Comparison of ENCODE assay signal across 23 cellular contexts in the genomic region with DNA sequence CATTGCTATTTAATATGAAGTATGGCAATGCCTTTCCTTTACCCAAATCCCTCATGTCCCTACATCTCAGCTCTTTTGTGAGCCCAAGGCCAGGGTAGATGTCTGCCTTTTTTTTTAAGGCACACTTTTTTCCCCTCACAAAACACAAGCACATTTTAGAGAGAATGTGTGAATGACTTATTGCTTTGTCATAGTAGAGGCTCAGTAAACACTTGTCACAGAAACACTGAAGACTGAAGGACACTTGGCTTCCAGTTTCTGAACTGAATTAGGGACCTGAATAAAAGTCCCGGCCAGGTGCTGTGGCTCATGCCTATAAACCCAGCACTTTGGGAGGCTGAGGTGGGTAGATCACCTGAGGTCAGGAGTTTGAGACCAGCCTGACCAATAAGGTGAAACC. TPM values are rescaled to one million over a fixed set of nuclear protein-coding genes. Genes with fewer than 3 reads are reported as not detected.
"Had no signal": no experiment of that assay in that cellular context is flagged by ENCODE, and none has a peak within 500 bp of the region (broad histone marks: within the 10 kb centered on the region; RNA-seq: fewer than 3 reads in every experiment).

No MANE protein-coding gene starts in this region.

- H3K4me1 Mint-ChIP-seq: stimulated activated naive B cell treated with anti-CD40 and anti-IgM and Interleukin-4, amounts not matched to agents 10 μg/mL and 1 μg/mL and 100 μg/mL, for 72 hours had no signal

- H3K27ac Mint-ChIP-seq: naive thymus-derived CD4-positive, alpha-beta T cell; stimulated activated naive B cell treated with anti-CD40 and anti-IgM and Interleukin-4, amounts not matched to agents 10 μg/mL and 1 μg/mL and 100 μg/mL, for 72 hours; type B pancreatic cell had no signal

- H3K4me3 Mint-ChIP-seq: naive thymus-derived CD4-positive, alpha-beta T cell; stimulated activated naive B cell treated with anti-CD40 and anti-IgM and Interleukin-4, amounts not matched to agents 10 μg/mL and 1 μg/mL and 100 μg/mL, for 72 hours; type B pancreatic cell had no signal

- H3K9me3 Mint-ChIP-seq: naive thymus-derived CD4-positive, alpha-beta T cell; type B pancreatic cell had no signal

- DNase-seq: effector memory CD4-positive, alpha-beta T cell; heart right ventricle; hypothalamus; kidney glomerular epithelial cell; naive thymus-derived CD4-positive, alpha-beta T cell; spleen; stimulated activated CD4-positive, alpha-beta T cell treated with anti-CD3 and anti-CD28 coated beads, Interleukin-4, amount 100 ng/mL, for 24 hours; stimulated activated naive B cell treated with anti-CD40 and anti-IgM and Interleukin-4, amounts not matched to agents 10 μg/mL and 1 μg/mL and 100 μg/mL, for 72 hours; thyroid gland had no signal

- H3K36me3 Mint-ChIP-seq: naive thymus-derived CD4-positive, alpha-beta T cell; stimulated activated naive B cell treated with anti-CD40 and anti-IgM and Interleukin-4, amounts not matched to agents 10 μg/mL and 1 μg/mL and 100 μg/mL, for 72 hours; type B pancreatic cell had no signal

- ATAC-seq: heart right ventricle; naive thymus-derived CD4-positive, alpha-beta T cell; sciatic nerve had no signal

RNA-seq across cellular contexts. Expression of a gene that starts 2.9 kb away (rescaled TPM):
- total RNA-seq: esophagus muscularis mucosa; fibroblast of villous mesenchyme; gastrocnemius medialis; heart right ventricle; liver; lung microvascular endothelial cell; mesenteric fat pad; mononuclear cell; naive thymus-derived CD4-positive, alpha-beta T cell; osteocyte; pulmonary artery endothelial cell; sciatic nerve; skeletal muscle tissue; spleen; thyroid gland had no signal
- polyA plus RNA-seq: heart right ventricle; liver; naive thymus-derived CD4-positive, alpha-beta T cell; neural cell; spleen had no signal

RNA-seq across cellular contexts. Expression of a gene that starts 25.0 kb away (rescaled TPM):
- total RNA-seq: esophagus muscularis mucosa; fibroblast of villous mesenchyme; liver; lung microvascular endothelial cell; mesenteric fat pad; mononuclear cell; naive thymus-derived CD4-positive, alpha-beta T cell; osteocyte; pulmonary artery endothelial cell; sciatic nerve; skeletal muscle tissue; spleen; thyroid gland had no signal
- polyA plus RNA-seq: liver; naive thymus-derived CD4-positive, alpha-beta T cell; neural cell; spleen had no signal

RNA-seq across cellular contexts. Expression of a gene that starts 31.8 kb away (rescaled TPM):
- total RNA-seq: esophagus muscularis mucosa; fibroblast of villous mesenchyme; gastrocnemius medialis; heart right ventricle; liver; lung microvascular endothelial cell; mesenteric fat pad; mononuclear cell; naive thymus-derived CD4-positive, alpha-beta T cell; osteocyte; pulmonary artery endothelial cell; sciatic nerve; skeletal muscle tissue; spleen; suprapubic skin; thyroid gland had no signal
- polyA plus RNA-seq: heart right ventricle; liver; naive thymus-derived CD4-positive, alpha-beta T cell; neural cell; spleen had no signal

RNA-seq across cellular contexts. Expression of a gene that starts 58.6 kb away (rescaled TPM):
- total RNA-seq: esophagus muscularis mucosa; fibroblast of villous mesenchyme; gastrocnemius medialis; heart right ventricle; lung microvascular endothelial cell; mesenteric fat pad; mononuclear cell; naive thymus-derived CD4-positive, alpha-beta T cell; osteocyte; pulmonary artery endothelial cell; sciatic nerve; skeletal muscle tissue; spleen had no signal
- polyA plus RNA-seq: heart right ventricle; liver; naive thymus-derived CD4-positive, alpha-beta T cell; neural cell; spleen had no signal
